In the genomic region with DNA sequence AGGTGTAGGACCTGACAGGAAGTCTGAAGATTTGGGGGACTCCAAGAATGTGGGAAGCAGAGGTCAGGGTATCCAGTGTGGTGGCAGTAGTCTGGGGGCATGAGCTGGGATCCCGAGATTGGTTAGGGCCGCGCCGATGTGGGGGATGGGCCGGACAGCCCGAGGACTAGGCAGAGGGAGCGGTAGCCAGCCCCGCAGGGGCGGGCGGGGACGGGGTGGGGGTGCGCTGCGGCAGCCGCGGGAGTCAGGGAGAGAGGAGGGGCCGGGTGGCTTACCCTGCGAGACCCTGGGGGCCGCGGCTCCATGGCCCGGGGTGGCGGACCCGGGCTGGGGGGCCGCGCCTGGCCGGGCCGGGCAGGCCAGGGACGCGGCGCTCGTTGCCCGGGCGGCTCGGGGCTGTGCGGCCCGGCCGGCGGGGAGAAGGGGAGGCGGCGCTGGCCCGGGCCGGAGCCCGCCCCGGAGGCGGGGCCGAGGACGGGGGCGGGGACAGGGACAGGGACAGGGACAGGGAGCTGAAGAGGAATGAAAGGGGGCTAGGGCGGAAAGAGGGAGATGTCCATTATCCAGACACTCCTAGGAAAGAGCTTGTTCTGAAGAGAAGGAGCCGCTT, we compare ENCODE assay signal across 1 cellular context.
TF ChIP-seq lines count a peak whose summit lies in the region.

No MANE protein-coding gene starts in this region.

TF ChIP-seq in K562, 482 proteins besides CTCF, POLR2A, EP300 and RAD21:
- TF ChIP-seq CBX5 (IDR thresholded peaks at IDR 0.05; ENCODE audit: borderline replicate concordance, low read depth) (no peak), ZNF785 (CRISPR knock-in tag; IDR thresholded peaks at IDR 0.05) (no peak), TAF15 (IDR thresholded peaks at IDR 0.05; ENCODE audit: low read depth, low read length) (no peak), PHF8 (IDR thresholded peaks at IDR 0.05; ENCODE audit: borderline replicate concordance, low read length) (peak; percentile 31; the same call in 1 of the 2 replicates), KDM1A (IDR thresholded peaks at IDR 0.05) (no peak), HCFC1 (IDR thresholded peaks at IDR 0.05; ENCODE audit: low read depth, low read length) (no peak), HOXB6 (CRISPR knock-in tag; IDR thresholded peaks at IDR 0.05; ENCODE audit: borderline replicate concordance) (no peak), ZKSCAN1 (IDR thresholded peaks at IDR 0.05; ENCODE audit: low read depth, low read length) (no peak), CXXC5 (CRISPR knock-in tag; IDR thresholded peaks at IDR 0.05) (peak; percentile 36), GATAD2B (IDR thresholded peaks at IDR 0.05; ENCODE audit: borderline replicate concordance) (0 out of 2 replicates have a peak, but pooled peaks have one; percentile 31), TRIM28 (IDR thresholded peaks at IDR 0.05) (no peak), POLR2G (IDR thresholded peaks at IDR 0.05; ENCODE audit: low read depth, low read length) (peak; percentile 46; the same call in 1 of the 2 replicates), ZNF253 (CRISPR knock-in tag; conservative IDR thresholded peaks at IDR 0.05) (no peak), DMBX1 (CRISPR knock-in tag; IDR thresholded peaks at IDR 0.05; ENCODE audit: borderline replicate concordance) (no peak), YBX1 (IDR thresholded peaks at IDR 0.05) (no peak), SMAD4 (CRISPR knock-in tag; conservative IDR thresholded peaks at IDR 0.05) (no peak), STAT5B (CRISPR knock-in tag; IDR thresholded peaks at IDR 0.05) (no peak), PTBP1 (IDR thresholded peaks at IDR 0.05; ENCODE audit: low read depth, low read length) (no peak), HMGN3 (IDR thresholded peaks at IDR 0.05; ENCODE audit: borderline replicate concordance, extremely low read depth, insufficient read length, low read depth, low read length) (peak; percentile 58), RB1 (IDR thresholded peaks at IDR 0.05; ENCODE audit: low read depth) (peak; percentile 54; the same call in 1 of the 2 replicates), RBBP5 (IDR thresholded peaks at IDR 0.05; ENCODE audit: borderline replicate concordance, insufficient read depth, low read length, poor library complexity, severe bottlenecking) (no peak)
- TF ChIP-seq, protein P1, sequence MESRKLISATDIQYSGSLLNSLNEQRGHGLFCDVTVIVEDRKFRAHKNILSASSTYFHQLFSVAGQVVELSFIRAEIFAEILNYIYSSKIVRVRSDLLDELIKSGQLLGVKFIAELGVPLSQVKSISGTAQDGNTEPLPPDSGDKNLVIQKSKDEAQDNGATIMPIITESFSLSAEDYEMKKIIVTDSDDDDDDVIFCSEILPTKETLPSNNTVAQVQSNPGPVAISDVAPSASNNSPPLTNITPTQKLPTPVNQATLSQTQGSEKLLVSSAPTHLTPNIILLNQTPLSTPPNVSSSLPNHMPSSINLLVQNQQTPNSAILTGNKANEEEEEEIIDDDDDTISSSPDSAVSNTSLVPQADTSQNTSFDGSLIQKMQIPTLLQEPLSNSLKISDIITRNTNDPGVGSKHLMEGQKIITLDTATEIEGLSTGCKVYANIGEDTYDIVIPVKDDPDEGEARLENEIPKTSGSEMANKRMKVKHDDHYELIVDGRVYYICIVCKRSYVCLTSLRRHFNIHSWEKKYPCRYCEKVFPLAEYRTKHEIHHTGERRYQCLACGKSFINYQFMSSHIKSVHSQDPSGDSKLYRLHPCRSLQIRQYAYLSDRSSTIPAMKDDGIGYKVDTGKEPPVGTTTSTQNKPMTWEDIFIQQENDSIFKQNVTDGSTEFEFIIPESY (CRISPR knock-in tag; IDR thresholded peaks at IDR 0.05), result no peak
- TF ChIP-seq, protein P2, sequence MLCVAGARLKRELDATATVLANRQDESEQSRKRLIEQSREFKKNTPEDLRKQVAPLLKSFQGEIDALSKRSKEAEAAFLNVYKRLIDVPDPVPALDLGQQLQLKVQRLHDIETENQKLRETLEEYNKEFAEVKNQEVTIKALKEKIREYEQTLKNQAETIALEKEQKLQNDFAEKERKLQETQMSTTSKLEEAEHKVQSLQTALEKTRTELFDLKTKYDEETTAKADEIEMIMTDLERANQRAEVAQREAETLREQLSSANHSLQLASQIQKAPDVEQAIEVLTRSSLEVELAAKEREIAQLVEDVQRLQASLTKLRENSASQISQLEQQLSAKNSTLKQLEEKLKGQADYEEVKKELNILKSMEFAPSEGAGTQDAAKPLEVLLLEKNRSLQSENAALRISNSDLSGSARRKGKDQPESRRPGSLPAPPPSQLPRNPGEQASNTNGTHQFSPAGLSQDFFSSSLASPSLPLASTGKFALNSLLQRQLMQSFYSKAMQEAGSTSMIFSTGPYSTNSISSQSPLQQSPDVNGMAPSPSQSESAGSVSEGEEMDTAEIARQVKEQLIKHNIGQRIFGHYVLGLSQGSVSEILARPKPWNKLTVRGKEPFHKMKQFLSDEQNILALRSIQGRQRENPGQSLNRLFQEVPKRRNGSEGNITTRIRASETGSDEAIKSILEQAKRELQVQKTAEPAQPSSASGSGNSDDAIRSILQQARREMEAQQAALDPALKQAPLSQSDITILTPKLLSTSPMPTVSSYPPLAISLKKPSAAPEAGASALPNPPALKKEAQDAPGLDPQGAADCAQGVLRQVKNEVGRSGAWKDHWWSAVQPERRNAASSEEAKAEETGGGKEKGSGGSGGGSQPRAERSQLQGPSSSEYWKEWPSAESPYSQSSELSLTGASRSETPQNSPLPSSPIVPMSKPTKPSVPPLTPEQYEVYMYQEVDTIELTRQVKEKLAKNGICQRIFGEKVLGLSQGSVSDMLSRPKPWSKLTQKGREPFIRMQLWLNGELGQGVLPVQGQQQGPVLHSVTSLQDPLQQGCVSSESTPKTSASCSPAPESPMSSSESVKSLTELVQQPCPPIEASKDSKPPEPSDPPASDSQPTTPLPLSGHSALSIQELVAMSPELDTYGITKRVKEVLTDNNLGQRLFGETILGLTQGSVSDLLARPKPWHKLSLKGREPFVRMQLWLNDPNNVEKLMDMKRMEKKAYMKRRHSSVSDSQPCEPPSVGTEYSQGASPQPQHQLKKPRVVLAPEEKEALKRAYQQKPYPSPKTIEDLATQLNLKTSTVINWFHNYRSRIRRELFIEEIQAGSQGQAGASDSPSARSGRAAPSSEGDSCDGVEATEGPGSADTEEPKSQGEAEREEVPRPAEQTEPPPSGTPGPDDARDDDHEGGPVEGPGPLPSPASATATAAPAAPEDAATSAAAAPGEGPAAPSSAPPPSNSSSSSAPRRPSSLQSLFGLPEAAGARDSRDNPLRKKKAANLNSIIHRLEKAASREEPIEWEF (CRISPR knock-in tag; IDR thresholded peaks at IDR 0.05), result no peak
- TF ChIP-seq, protein P3, sequence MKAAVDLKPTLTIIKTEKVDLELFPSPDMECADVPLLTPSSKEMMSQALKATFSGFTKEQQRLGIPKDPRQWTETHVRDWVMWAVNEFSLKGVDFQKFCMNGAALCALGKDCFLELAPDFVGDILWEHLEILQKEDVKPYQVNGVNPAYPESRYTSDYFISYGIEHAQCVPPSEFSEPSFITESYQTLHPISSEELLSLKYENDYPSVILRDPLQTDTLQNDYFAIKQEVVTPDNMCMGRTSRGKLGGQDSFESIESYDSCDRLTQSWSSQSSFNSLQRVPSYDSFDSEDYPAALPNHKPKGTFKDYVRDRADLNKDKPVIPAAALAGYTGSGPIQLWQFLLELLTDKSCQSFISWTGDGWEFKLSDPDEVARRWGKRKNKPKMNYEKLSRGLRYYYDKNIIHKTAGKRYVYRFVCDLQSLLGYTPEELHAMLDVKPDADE (conservative IDR thresholded peaks at IDR 0.05; ENCODE audit: control insufficient read depth, low read depth, low read length), result peak; percentile 48; the same call in 1 of the 2 replicates
- TF ChIP-seq, protein P4, sequence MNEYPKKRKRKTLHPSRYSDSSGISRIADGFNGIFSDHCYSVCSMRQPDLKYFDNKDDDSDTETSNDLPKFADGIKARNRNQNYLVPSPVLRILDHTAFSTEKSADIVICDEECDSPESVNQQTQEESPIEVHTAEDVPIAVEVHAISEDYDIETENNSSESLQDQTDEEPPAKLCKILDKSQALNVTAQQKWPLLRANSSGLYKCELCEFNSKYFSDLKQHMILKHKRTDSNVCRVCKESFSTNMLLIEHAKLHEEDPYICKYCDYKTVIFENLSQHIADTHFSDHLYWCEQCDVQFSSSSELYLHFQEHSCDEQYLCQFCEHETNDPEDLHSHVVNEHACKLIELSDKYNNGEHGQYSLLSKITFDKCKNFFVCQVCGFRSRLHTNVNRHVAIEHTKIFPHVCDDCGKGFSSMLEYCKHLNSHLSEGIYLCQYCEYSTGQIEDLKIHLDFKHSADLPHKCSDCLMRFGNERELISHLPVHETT (CRISPR knock-in tag; conservative IDR thresholded peaks at IDR 0.05 in 1 of 2, IDR thresholded peaks at IDR 0.05 in 1 of 2), result no peak
- TF ChIP-seq, protein P5, sequence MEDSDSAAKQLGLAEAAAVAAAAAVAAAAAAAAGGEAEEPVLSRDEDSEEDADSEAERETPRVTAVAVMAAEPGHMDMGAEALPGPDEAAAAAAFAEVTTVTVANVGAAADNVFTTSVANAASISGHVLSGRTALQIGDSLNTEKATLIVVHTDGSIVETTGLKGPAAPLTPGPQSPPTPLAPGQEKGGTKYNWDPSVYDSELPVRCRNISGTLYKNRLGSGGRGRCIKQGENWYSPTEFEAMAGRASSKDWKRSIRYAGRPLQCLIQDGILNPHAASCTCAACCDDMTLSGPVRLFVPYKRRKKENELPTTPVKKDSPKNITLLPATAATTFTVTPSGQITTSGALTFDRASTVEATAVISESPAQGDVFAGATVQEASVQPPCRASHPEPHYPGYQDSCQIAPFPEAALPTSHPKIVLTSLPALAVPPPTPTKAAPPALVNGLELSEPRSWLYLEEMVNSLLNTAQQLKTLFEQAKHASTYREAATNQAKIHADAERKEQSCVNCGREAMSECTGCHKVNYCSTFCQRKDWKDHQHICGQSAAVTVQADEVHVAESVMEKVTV (CRISPR knock-in tag; IDR thresholded peaks at IDR 0.05), result no peak
- TF ChIP-seq, protein P6, sequence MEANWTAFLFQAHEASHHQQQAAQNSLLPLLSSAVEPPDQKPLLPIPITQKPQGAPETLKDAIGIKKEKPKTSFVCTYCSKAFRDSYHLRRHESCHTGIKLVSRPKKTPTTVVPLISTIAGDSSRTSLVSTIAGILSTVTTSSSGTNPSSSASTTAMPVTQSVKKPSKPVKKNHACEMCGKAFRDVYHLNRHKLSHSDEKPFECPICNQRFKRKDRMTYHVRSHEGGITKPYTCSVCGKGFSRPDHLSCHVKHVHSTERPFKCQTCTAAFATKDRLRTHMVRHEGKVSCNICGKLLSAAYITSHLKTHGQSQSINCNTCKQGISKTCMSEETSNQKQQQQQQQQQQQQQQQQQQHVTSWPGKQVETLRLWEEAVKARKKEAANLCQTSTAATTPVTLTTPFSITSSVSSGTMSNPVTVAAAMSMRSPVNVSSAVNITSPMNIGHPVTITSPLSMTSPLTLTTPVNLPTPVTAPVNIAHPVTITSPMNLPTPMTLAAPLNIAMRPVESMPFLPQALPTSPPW (CRISPR knock-in tag; IDR thresholded peaks at IDR 0.05), result peak; percentile 54
- TF ChIP-seq, protein P7, sequence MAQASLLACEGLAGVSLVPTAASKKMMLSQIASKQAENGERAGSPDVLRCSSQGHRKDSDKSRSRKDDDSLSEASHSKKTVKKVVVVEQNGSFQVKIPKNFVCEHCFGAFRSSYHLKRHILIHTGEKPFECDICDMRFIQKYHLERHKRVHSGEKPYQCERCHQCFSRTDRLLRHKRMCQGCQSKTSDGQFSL (CRISPR knock-in tag; IDR thresholded peaks at IDR 0.05), result peak; percentile 74; the same call in 1 of the 2 replicates
- TF ChIP-seq, protein P7 (tag; IDR thresholded peaks at IDR 0.05), result 0 out of 4 replicates have a peak, but pooled peaks of 1 of the 2 experiments have one; percentile 56
- TF ChIP-seq, protein P8, sequence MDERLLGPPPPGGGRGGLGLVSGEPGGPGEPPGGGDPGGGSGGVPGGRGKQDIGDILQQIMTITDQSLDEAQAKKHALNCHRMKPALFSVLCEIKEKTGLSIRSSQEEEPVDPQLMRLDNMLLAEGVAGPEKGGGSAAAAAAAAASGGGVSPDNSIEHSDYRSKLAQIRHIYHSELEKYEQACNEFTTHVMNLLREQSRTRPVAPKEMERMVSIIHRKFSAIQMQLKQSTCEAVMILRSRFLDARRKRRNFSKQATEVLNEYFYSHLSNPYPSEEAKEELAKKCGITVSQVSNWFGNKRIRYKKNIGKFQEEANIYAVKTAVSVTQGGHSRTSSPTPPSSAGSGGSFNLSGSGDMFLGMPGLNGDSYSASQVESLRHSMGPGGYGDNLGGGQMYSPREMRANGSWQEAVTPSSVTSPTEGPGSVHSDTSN (CRISPR knock-in tag; IDR thresholded peaks at IDR 0.05; ENCODE audit: low read depth), result no peak
- TF ChIP-seq, protein P8 (tag; conservative IDR thresholded peaks at IDR 0.05; ENCODE audit: low read depth), result no peak
- TF ChIP-seq, protein P9, sequence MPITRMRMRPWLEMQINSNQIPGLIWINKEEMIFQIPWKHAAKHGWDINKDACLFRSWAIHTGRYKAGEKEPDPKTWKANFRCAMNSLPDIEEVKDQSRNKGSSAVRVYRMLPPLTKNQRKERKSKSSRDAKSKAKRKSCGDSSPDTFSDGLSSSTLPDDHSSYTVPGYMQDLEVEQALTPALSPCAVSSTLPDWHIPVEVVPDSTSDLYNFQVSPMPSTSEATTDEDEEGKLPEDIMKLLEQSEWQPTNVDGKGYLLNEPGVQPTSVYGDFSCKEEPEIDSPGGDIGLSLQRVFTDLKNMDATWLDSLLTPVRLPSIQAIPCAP (CRISPR knock-in tag; IDR thresholded peaks at IDR 0.05; ENCODE audit: borderline replicate concordance), result no peak
